11 cellular contexts compared by ENCODE assay signal in the genomic region with DNA sequence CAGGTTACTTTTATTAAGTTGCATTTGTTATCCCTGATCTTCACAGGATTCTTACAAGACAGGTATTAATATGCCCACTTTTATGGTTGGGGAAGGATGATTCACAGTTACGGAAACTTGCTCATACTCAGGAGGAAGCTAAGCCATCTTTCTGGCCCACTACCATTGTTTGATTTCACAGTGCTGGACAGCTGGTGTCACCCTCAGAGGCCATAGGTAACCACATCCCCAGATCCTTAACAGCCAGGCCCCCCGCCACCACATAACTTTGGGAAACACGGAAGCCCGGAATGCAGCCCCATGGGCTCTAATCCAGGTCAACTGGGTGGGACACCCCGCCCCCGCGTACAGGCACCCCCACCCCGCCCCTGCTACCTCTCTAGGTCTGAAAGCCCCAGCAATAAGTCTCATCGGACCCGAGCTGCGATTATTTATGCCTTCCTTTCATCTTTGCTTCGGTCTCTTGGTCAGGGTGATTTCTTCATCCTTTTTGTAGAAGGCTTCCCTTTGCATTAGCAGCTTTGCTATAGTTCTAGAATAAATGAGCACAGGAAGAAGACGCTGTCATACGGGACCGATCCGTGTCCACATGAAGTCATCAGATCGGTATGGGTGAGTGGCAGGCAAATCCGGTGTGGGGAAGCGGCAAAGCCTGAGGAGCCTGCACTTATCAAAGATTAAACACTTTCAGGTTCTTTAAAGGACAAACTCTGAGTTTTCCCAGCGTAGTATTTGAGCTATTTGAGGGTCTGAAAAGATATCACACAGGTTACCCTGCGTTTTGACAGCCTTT.
DNase-seq lines count a peak whose midpoint lies in the region; ATAC-seq, FAIRE-seq and TF ChIP-seq lines count a peak whose summit lies in the region.
"Had no signal": no experiment of that assay in that cellular context is flagged by ENCODE, and none has a peak within 500 bp of the region (broad histone marks: within the 10 kb centered on the region; RNA-seq: fewer than 3 reads in every experiment).

No MANE protein-coding gene starts in this region.

- H3K4me1 ChIP-seq in SJCRH30 (peaks cover 8% of the 10 kb centered on the region; the same call in 1 of the 2 replicates), neuronal stem cell (ENCODE audit: control insufficient read depth in 2 of 2, insufficient read depth in 1 of 2, low read depth in 1 of 2, low read length in 2 of 2) (peaks cover 11 to 23% of the 10 kb centered on the region in 2 donors)
- H3K4me1 ChIP-seq: colonic mucosa had no signal

- no peak overlapping the region for H2BK15ac ChIP-seq in neuronal stem cell (ENCODE audit: low read length)

- H2AFZ ChIP-seq in neuronal stem cell (ENCODE audit: low read length): no peak overlapping the region

- no peaks in the 10 kb centered on the region; the same call in 1 of the 2 replicates for H3K9me3 ChIP-seq in SJCRH30 (replicated peaks)
- H3K9me3 ChIP-seq in neuronal stem cell (replicated peaks in 1 of 2; ENCODE audit: control insufficient read depth in 2 of 2, insufficient read depth in 1 of 2, low read depth in 1 of 2, low read length in 2 of 2): no peaks in the 10 kb centered on the region
- H3K9me3 ChIP-seq: colonic mucosa had no signal

- H3K18ac ChIP-seq in neuronal stem cell (ENCODE audit: low read length): no peak overlapping the region

- peak overlapping the region; percentile 16 for H2BK12ac ChIP-seq in neuronal stem cell (ENCODE audit: low read length)

- TF ChIP-seq CTCF in epithelial cell of proximal tubule (conservative IDR thresholded peaks at IDR 0.05; ENCODE audit: low read depth, low read length): no peak

- H3K27me3 ChIP-seq in SJCRH30: no peaks in the 10 kb centered on the region
- H3K27me3 ChIP-seq in neuronal stem cell (ENCODE audit: control insufficient read depth in 3 of 3, insufficient read depth in 3 of 3, low read depth in 1 of 3, low read length in 3 of 3): no peaks in the 10 kb centered on the region
- H3K27me3 ChIP-seq: colonic mucosa had no signal

- no peak overlapping the region for H3K23ac ChIP-seq in neuronal stem cell (ENCODE audit: low read depth, low read length, poor library complexity)

- no CpG with 5 or more reads among the region's 21 CpGs for WGBS in neuronal stem cell (ENCODE audit: extremely low coverage in 2 of 2, insufficient read length in 2 of 2, insufficient replicate concordance in 1 of 2), 2 donors

- H3K4me2 ChIP-seq in neuronal stem cell (ENCODE audit: insufficient read depth, low read length, poor library complexity, severe bottlenecking): no peak overlapping the region

- H3K36me3 ChIP-seq in SJCRH30 (no peaks in the 10 kb centered on the region), neuronal stem cell (replicated peaks in 1 of 2; ENCODE audit: control insufficient read depth in 2 of 2, insufficient read depth in 2 of 2, low read length in 2 of 2) (no peaks in the 10 kb centered on the region)
- H3K36me3 ChIP-seq: colonic mucosa had no signal

- ATAC-seq in HG03571 (IDR thresholded peaks at IDR 0.05; ENCODE audit: unreplicated experiment): no peak

- peak overlapping the region; percentile 53 for H3K4me3 ChIP-seq in SJCRH30
- peak overlapping the region; percentile 6 for H3K4me3 ChIP-seq in epithelial cell of proximal tubule (ENCODE audit: low read depth, low read length)
- H3K4me3 ChIP-seq in neuronal stem cell (ENCODE audit: low read length in 2 of 2): no peak overlapping the region
- H3K4me3 ChIP-seq: colonic mucosa had no signal

- no peak overlapping the region for H4K8ac ChIP-seq in neuronal stem cell (ENCODE audit: low read depth, low read length)

- no peak overlapping the region for H2AK5ac ChIP-seq in neuronal stem cell (ENCODE audit: low read depth, low read length)

- no peak overlapping the region for H3K4ac ChIP-seq in neuronal stem cell (ENCODE audit: low read length)

- TF ChIP-seq POLR2A in GM12891 (IDR thresholded peaks at IDR 0.05; ENCODE audit: low read depth, low read length): no peak

- FAIRE-seq in GM19239 (lab: Jason Lieb, UNC) (no peak), GM12891 (lab: Jason Lieb, UNC) (no peak)

- DNase-seq in DMS53 (lab: John Stamatoyannopoulos, UW) (peak; percentile 72), SJCRH30 (peak; percentile 77 to 78), epithelial cell of proximal tubule (ENCODE audit: low read depth) (no peak), neuronal stem cell (ENCODE audit: low spot score) (no peak), GM19239 (ENCODE audit: insufficient read length, low spot score) (no peak), retina (no peak), GM12891 (ENCODE audit: insufficient read length, low spot score) (no peak)
- DNase-seq: activated CD4-positive, alpha-beta T cell treated with anti-CD3 and anti-CD28 coated beads for 4 hours; colonic mucosa; Right ventricle myocardium superior had no signal

- H3K79me1 ChIP-seq in neuronal stem cell (ENCODE audit: low read depth, low read length): no peaks in the 10 kb centered on the region

- no peak overlapping the region for H4K91ac ChIP-seq in neuronal stem cell (ENCODE audit: low read depth, low read length, poor library complexity)

- H3K9ac ChIP-seq in neuronal stem cell (ENCODE audit: low read depth, low read length, poor library complexity): no peak overlapping the region

- no peak overlapping the region for H2BK5ac ChIP-seq in neuronal stem cell (ENCODE audit: low read length)

- H2BK120ac ChIP-seq in neuronal stem cell (ENCODE audit: low read depth, low read length): no peak overlapping the region

- H3K27ac ChIP-seq in SJCRH30 (peak overlapping the region; percentile 78), neuronal stem cell (replicated peaks; ENCODE audit: low read length) (no peak overlapping the region)
- H3K27ac ChIP-seq: colonic mucosa had no signal

- H3K14ac ChIP-seq in neuronal stem cell (ENCODE audit: low read length): no peak overlapping the region

TF ChIP-seq in GM12891, 5 proteins besides CTCF, POLR2A, EP300 and RAD21:
- TF ChIP-seq POLR2AphosphoS5 (IDR thresholded peaks at IDR 0.05; ENCODE audit: low read depth, low read length) (no peak), SPI1 (IDR thresholded peaks at IDR 0.05; ENCODE audit: low read depth, low read length) (no peak), TAF1 (IDR thresholded peaks at IDR 0.05; ENCODE audit: low read depth, low read length) (no peak), POU2F2 (IDR thresholded peaks at IDR 0.05; ENCODE audit: low read depth, low read length) (no peak)
TF ChIP-seq in GM12891: peak in this region for 0.

Comparison
In these comparisons a context has a peak if more than half of its experiments do, and no peak if none do; other contexts are left out.
1. DNase-seq: peak in DMS53 (single experiment) and SJCRH30 (2 of 2); none in epithelial cell of proximal tubule (single experiment), neuronal stem cell (single experiment), GM19239 (single experiment), retina (single experiment) and GM12891 (single experiment).
2. H3K4me3 ChIP-seq: peak in SJCRH30 (single experiment) and epithelial cell of proximal tubule (single experiment); none in neuronal stem cell (0 of 2).